ENCODE assay signal across 9 cellular contexts in the genomic region with DNA sequence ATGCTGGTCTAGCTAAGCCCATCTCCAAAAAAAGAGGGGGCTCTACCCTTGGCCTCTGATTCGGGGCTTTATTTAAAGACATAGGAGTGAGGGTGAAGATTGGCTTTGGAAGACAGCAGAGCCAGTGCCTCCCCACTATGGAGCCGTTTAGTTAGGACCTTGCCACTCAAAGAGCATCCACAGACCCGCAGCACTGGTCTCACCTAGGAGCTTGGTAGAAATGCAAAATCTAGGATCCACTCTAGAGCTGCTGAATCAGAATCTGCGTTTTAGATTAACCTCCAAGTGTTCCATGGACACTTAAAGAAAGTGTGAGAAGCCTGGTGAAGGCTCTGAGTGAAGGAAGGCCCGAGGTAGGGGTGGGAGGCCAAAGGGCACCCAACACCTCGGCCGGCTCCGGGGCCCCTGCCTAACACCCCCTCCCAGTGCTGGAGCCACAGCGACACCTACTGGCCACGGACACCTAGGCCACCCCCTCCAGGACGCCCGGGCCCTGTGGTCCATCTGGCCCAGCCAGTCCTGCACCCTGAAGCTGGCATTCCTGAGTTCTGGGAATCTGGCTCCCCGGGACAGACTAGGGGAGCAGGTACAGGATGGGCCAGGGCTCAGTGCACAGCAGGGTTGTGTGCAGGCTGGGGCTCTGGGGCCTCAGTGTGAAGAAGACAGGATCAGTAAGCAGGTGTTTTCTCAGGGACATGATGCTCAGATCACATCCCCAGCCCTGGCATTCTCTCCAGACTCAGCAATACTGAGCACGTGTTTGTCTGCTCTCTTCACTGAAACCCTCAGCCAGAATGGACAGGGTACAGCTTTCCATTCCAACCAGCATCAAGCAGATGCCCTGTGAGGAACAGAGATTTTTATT.
DNase-seq lines count a peak whose midpoint lies in the region; ATAC-seq and TF ChIP-seq lines count a peak whose summit lies in the region.
"Had no signal": no experiment of that assay in that cellular context is flagged by ENCODE, and none has a peak within 500 bp of the region (broad histone marks: within the 10 kb centered on the region; RNA-seq: fewer than 3 reads in every experiment).

No MANE protein-coding gene starts in this region.

- H3K36me3 Mint-ChIP-seq in Caco-2 (ENCODE audit: insufficient read depth, unreplicated experiment), result no peaks in the 10 kb centered on the region

- H3K4me3 ChIP-seq in Caco-2 (ENCODE audit: low read depth, low read length) (no peak overlapping the region), HEK293 (ENCODE audit: low read depth, low read length) (no peak overlapping the region), colonic mucosa (no peak overlapping the region), lung (no peak overlapping the region)
- H3K4me3 ChIP-seq: SK-N-MC had no signal

- no peak overlapping the region for H3K9ac ChIP-seq in colonic mucosa (ENCODE audit: low read depth in 2 of 2, low read length in 2 of 2)

- no peaks in the 10 kb centered on the region for H3K27me3 ChIP-seq in Caco-2 (replicated peaks; ENCODE audit: control insufficient read depth, insufficient read depth, low read length)
- peaks cover under 1% of the 10 kb centered on the region for H3K27me3 ChIP-seq in colonic mucosa
- no peaks in the 10 kb centered on the region for H3K27me3 ChIP-seq in lung (ENCODE audit: control insufficient read depth, insufficient read depth)

- H3K4me1 ChIP-seq in Caco-2 (peaks cover 5% of the 10 kb centered on the region; the same call in 1 of the 2 replicates), HEK293 (ENCODE audit: control insufficient read depth, insufficient read depth, low read length) (no peaks in the 10 kb centered on the region), colonic mucosa (no peaks in the 10 kb centered on the region), lung (ENCODE audit: control insufficient read depth in 2 of 2, insufficient read depth in 2 of 2, low read length in 2 of 2) (no peaks in the 10 kb centered on the region)

- DNase-seq in Caco-2 (peak; percentile 78 to 84), NCI-H2227 treated with DMSO at 0.1 percent for 48 hours (lab: John Stamatoyannopoulos, UW) (peak; percentile 24), colonic mucosa (peak; percentile 85), lung (ENCODE audit: low spot score) (peak; percentile 86)
- DNase-seq in activated CD4-positive, alpha-beta T cell treated with anti-CD3 and anti-CD28 coated beads, Interleukin-2, amount 50 U/mL, for 1 hour, result peak; percentile 79
- DNase-seq in stimulated activated CD8-positive, alpha-beta memory T cell treated with anti-CD3 and anti-CD28 coated beads, Interleukin-12 subunit alpha, Interleukin-12 subunit beta, amount 100 ng/mL, for 24 hours (ENCODE audit: extremely low read depth), result peak; percentile 39

- intact Hi-C loops in Caco-2 (cut with micrococcal nuclease; ENCODE audit: unreplicated experiment) (loop anchor here (1.0 to 10.0 kb wide), 4 partner anchors 23 to 690 kb away; no protein-coding TSS in a partner anchor), colonic mucosa (cut with DNase I) (loop anchor here (2.0 to 5.0 kb wide), 2 partner anchors 216 to 378 kb away; no protein-coding TSS in a partner anchor)

- H3K9me3 ChIP-seq in Caco-2, result no peaks in the 10 kb centered on the region
- no peaks in the 10 kb centered on the region for H3K9me3 ChIP-seq in HEK293 (ENCODE audit: control insufficient read depth, insufficient read depth, low read depth, low read length)
- no peaks in the 10 kb centered on the region for H3K9me3 ChIP-seq in colonic mucosa
- no peaks in the 10 kb centered on the region for H3K9me3 ChIP-seq in lung (ENCODE audit: control insufficient read depth in 2 of 2, insufficient read depth in 1 of 2, low read length in 1 of 2)

- H3K27me3 Mint-ChIP-seq in Caco-2 (ENCODE audit: insufficient read depth, unreplicated experiment), result peaks cover 7% of the 10 kb centered on the region

- WGBS in lung, 2 donors, result 21 to 29% methylated on average over 14 of the region's 14 CpGs

- no peak overlapping the region for H3K27ac Mint-ChIP-seq in Caco-2 (ENCODE audit: unreplicated experiment)

- ATAC-seq in lung (ENCODE audit: insufficient read depth, low FRiP score), result peak; percentile 78
- ATAC-seq in GM19395 (IDR thresholded peaks at IDR 0.05; ENCODE audit: unreplicated experiment), result no peak

- no peak overlapping the region for H3K4me3 Mint-ChIP-seq in Caco-2 (ENCODE audit: unreplicated experiment)

- TF ChIP-seq CTCF in Caco-2 (IDR thresholded peaks at IDR 0.05; ENCODE audit: insufficient read depth in 1 of 2, low read depth in 1 of 2, low read length in 1 of 2, severe bottlenecking in 1 of 2, unreplicated experiment in 1 of 2) (peak; percentile 88 to 94), HEK293 (tag by site-specific recombination; IDR thresholded peaks at IDR 0.05) (peak; percentile 87), colonic mucosa (IDR thresholded peaks at IDR 0.05) (peak; percentile 99), lung (IDR thresholded peaks at IDR 0.05; ENCODE audit: control extremely low read depth, extremely low read depth) (peak; percentile 87)

- no peaks in the 10 kb centered on the region for H3K9me3 Mint-ChIP-seq in Caco-2 (ENCODE audit: unreplicated experiment)

- POLR2A ChIA-PET in Caco-2 (lab: Charles Lee) (no interaction called here), HEK293 (lab: Yijun Ruan, JAX) (interaction anchor here (1.4 kb wide), 1 partner anchor 37 kb away, joined by 5 read pairs; no protein-coding TSS in a partner anchor)

- CTCF ChIA-PET in Caco-2 (lab: Charles Lee) (interaction anchor here (0.7 to 1.7 kb wide), 7 partner anchors 11 to 377 kb away, joined by 3 to 11 read pairs (median 4); no protein-coding TSS in a partner anchor), HEK293 (lab: Yijun Ruan, JAX) (interaction anchor here (0.5 to 4.8 kb wide), 70 partner anchors 9 to 552 kb away, joined by 3 to 90 read pairs (median 4); no protein-coding TSS in a partner anchor)

- BruUV-seq in Caco-2 (replicated peaks; lab: Mats Ljungman, UMichigan), result no TSS peak

- no peaks in the 10 kb centered on the region for H3K4me1 Mint-ChIP-seq in Caco-2 (ENCODE audit: low read depth, unreplicated experiment)

- H3K27ac ChIP-seq in HEK293 (ENCODE audit: extremely low read depth, low read depth, low read length) (no peak overlapping the region), colonic mucosa (no peak overlapping the region), lung (ENCODE audit: low read depth in 1 of 2, low read length in 1 of 2) (no peak overlapping the region)
- H3K27ac ChIP-seq: SK-N-MC had no signal

- no peaks in the 10 kb centered on the region; the same call in 1 of the 2 replicates for H3K36me3 ChIP-seq in Caco-2 (ENCODE audit: control insufficient read depth, insufficient read depth, low read length)
- H3K36me3 ChIP-seq in HEK293 (ENCODE audit: control insufficient read depth in 2 of 2, insufficient read depth in 1 of 2, low read length in 2 of 2), result no peaks in the 10 kb centered on the region
- H3K36me3 ChIP-seq in colonic mucosa, result no peaks in the 10 kb centered on the region
- H3K36me3 ChIP-seq in lung (ENCODE audit: control insufficient read depth in 2 of 2, insufficient read depth in 2 of 2, low read length in 2 of 2), result no peaks in the 10 kb centered on the region

TF ChIP-seq in HEK293, 187 proteins besides CTCF, POLR2A, EP300 and RAD21 (continues in another document):
- TF ChIP-seq, protein P1, sequence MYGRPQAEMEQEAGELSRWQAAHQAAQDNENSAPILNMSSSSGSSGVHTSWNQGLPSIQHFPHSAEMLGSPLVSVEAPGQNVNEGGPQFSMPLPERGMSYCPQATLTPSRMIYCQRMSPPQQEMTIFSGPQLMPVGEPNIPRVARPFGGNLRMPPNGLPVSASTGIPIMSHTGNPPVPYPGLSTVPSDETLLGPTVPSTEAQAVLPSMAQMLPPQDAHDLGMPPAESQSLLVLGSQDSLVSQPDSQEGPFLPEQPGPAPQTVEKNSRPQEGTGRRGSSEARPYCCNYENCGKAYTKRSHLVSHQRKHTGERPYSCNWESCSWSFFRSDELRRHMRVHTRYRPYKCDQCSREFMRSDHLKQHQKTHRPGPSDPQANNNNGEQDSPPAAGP (tag by site-specific recombination; IDR thresholded peaks at IDR 0.05), result peak; percentile 56; the same call in 1 of the 2 replicates
- 0 out of 2 replicates have a peak, but pooled peaks have one; percentile 33 for TF ChIP-seq ZBTB20 (tag by site-specific recombination; IDR thresholded peaks at IDR 0.05)
- TF ChIP-seq ZBTB8A (tag by site-specific recombination; IDR thresholded peaks at IDR 0.05), result peak; percentile 28; the same call in 1 of the 2 replicates
- TF ChIP-seq ZEB2 (tag by site-specific recombination; IDR thresholded peaks at IDR 0.05), result 0 out of 2 replicates have a peak, but pooled peaks have one; percentile 22
- TF ChIP-seq GLIS1 (tag by site-specific recombination; IDR thresholded peaks at IDR 0.05), result 0 out of 2 replicates have a peak, but pooled peaks have one; percentile 17
- TF ChIP-seq, protein P2, sequence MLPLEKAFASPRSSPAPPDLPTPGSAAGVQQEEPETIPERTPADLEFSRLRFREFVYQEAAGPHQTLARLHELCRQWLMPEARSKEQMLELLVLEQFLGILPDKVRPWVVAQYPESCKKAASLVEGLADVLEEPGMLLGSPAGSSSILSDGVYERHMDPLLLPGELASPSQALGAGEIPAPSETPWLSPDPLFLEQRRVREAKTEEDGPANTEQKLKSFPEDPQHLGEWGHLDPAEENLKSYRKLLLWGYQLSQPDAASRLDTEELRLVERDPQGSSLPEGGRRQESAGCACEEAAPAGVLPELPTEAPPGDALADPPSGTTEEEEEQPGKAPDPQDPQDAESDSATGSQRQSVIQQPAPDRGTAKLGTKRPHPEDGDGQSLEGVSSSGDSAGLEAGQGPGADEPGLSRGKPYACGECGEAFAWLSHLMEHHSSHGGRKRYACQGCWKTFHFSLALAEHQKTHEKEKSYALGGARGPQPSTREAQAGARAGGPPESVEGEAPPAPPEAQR (tag by site-specific recombination; IDR thresholded peaks at IDR 0.05), result no peak
- TF ChIP-seq ZNF423 (tag by site-specific recombination; IDR thresholded peaks at IDR 0.05), result no peak
- TF ChIP-seq BCL11B (tag by site-specific recombination; IDR thresholded peaks at IDR 0.05; ENCODE audit: low read depth), result 0 out of 2 replicates have a peak, but pooled peaks have one; percentile 59
- no peak for TF ChIP-seq TCF7L2 (IDR thresholded peaks at IDR 0.05; ENCODE audit: borderline replicate concordance, low read depth, low read length)
- TF ChIP-seq BCL11A (tag by site-specific recombination; IDR thresholded peaks at IDR 0.05; ENCODE audit: low read depth), result 0 out of 2 replicates have a peak, but pooled peaks have one; percentile 32
- peak; percentile 56; the same call in 1 of the 2 replicates for TF ChIP-seq ZSCAN30 (tag by site-specific recombination; IDR thresholded peaks at IDR 0.05)
- peak; percentile 95 for TF ChIP-seq ZNF654 (tag by site-specific recombination; IDR thresholded peaks at IDR 0.05; ENCODE audit: low read depth)
- 0 out of 2 replicates have a peak, but pooled peaks have one; percentile 25 for TF ChIP-seq ZFHX2 (tag by site-specific recombination; conservative IDR thresholded peaks at IDR 0.05)
- TF ChIP-seq SP7 (tag by site-specific recombination; IDR thresholded peaks at IDR 0.05), result 0 out of 2 replicates have a peak, but pooled peaks have one; percentile 21
- TF ChIP-seq ZNF2 (tag by site-specific recombination; IDR thresholded peaks at IDR 0.05), result peak; percentile 68; the same call in 1 of the 2 replicates

Comparison
In these comparisons a context has a peak if more than half of its experiments do, and no peak if none do; other contexts are left out.
1. DNase-seq: peak in every context shown above with its lines; median percentile 86 in lung; 85 in colonic mucosa; 81 in Caco-2; 79 in activated CD4-positive, alpha-beta T cell treated with anti-CD3 and anti-CD28 coated beads, Interleukin-2, amount 50 U/mL, for 1 hour; 39 in stimulated activated CD8-positive, alpha-beta memory T cell treated with anti-CD3 and anti-CD28 coated beads, Interleukin-12 subunit alpha, Interleukin-12 subunit beta, amount 100 ng/mL, for 24 hours; 24 in NCI-H2227 treated with DMSO at 0.1 percent for 48 hours.